8 cellular contexts compared by ENCODE assay signal in genomic region chr19:14117668-14118164, GRCh38. TPM values are rescaled to one million over a fixed set of nuclear protein-coding genes. Genes with fewer than 3 reads are reported as not detected.
DNase-seq lines count a peak whose midpoint lies in the region; ATAC-seq and FAIRE-seq lines count a peak whose summit lies in the region.

TSS of gene PRKACA (minus strand) at chr19:14117762. CDS start at chr19:14117547, 215 bp downstream.

- in situ Hi-C loops in GM23248 (cut with MboI) = no loop called here

- DNase-seq in DMS79 (lab: John Stamatoyannopoulos, UW) (peak; percentile 95), GM23248 (peak; percentile 100), Karpas-422 (peak; percentile 99), RCC 7860 (ENCODE audit: low spot score) (peak; percentile 93)
- peak; percentile 97 to 99 for DNase-seq in activated T-cell treated with anti-CD3 and anti-CD28 coated beads, Interleukin-2, amount 50 U/mL, for 48 hours
- DNase-seq in stimulated activated CD8-positive, alpha-beta memory T cell treated with anti-CD3 and anti-CD28 coated beads, Interleukin-4, amount 100 ng/mL, for 48 hours = peak; percentile 98

- H3K27me3 ChIP-seq in GM23248 (replicated peaks; ENCODE audit: insufficient read depth) (no peaks in the 10 kb centered on the region), Karpas-422 (ENCODE audit: low read length) (no peaks in the 10 kb centered on the region), mucosa of stomach (ENCODE audit: control insufficient read depth, insufficient read depth, low read length) (no peaks in the 10 kb centered on the region)

- H3K4me2 ChIP-seq in GM23248 (ENCODE audit: unreplicated experiment) (peak within 1 kb of the TSS; percentile 94), Karpas-422 (ENCODE audit: low read depth, low read length, poor library complexity, severe bottlenecking) (peak within 1 kb of the TSS; percentile 96)

- ATAC-seq in esophagus mucosa = peak; percentile 95

- no peaks in the 10 kb centered on the region for H3K9me3 ChIP-seq in GM23248 (ENCODE audit: low read depth)
- no peaks in the 10 kb centered on the region for H3K9me3 ChIP-seq in Karpas-422 (ENCODE audit: low read length)
- H3K9me3 ChIP-seq in mucosa of stomach (ENCODE audit: control insufficient read depth, low read length) = no peaks in the 10 kb centered on the region

- 0 to 2% methylated on average over 31 to 61 of the region's 67 CpGs for WGBS in GM23248 (ENCODE audit: low coverage in 1 of 2, low lambda C conversion rate in 2 of 2, missing lambda C conversion rate in 2 of 2), 2 experiments

- H3K36me3 ChIP-seq in GM23248 (ENCODE audit: low read depth) (no peaks in the 10 kb centered on the region), Karpas-422 (ENCODE audit: insufficient read depth, low read length) (no peaks in the 10 kb centered on the region; the same call in 1 of the 2 replicates), mucosa of stomach (ENCODE audit: control insufficient read depth, insufficient read depth, low read length) (no peaks in the 10 kb centered on the region)

- H2AFZ ChIP-seq in GM23248 (peak within 1 kb of the TSS; percentile 83), Karpas-422 (ENCODE audit: low read length) (no peak within 1 kb of the TSS)

- H3K9ac ChIP-seq in GM23248 = peak within 1 kb of the TSS; percentile 87
- peak within 1 kb of the TSS; percentile 89 for H3K9ac ChIP-seq in Karpas-422 (ENCODE audit: low read length)
- peak within 1 kb of the TSS; percentile 83 for H3K9ac ChIP-seq in mucosa of stomach (ENCODE audit: low read length)

- peaks cover 12% of the 10 kb centered on the region for H3F3A ChIP-seq in GM23248 (ENCODE audit: insufficient read depth)

- peak within 1 kb of the TSS; percentile 93 for H3K4me3 ChIP-seq in GM23248
- peak within 1 kb of the TSS; percentile 96 for H3K4me3 ChIP-seq in Karpas-422 (ENCODE audit: low read length)
- peak within 1 kb of the TSS; percentile 50 for H3K4me3 ChIP-seq in mucosa of stomach (ENCODE audit: low read length)

- H4K20me1 ChIP-seq in GM23248 (ENCODE audit: insufficient read depth) (no peaks in the 10 kb centered on the region), Karpas-422 (ENCODE audit: insufficient read depth, low read depth, low read length) (0 out of 2 replicates have a peak, but pooled peaks cover 4% of the 10 kb centered on the region)

- H3K27ac ChIP-seq in GM23248 (peak within 1 kb of the TSS; percentile 94), Karpas-422 (ENCODE audit: low read length) (no peak within 1 kb of the TSS)

- H3K4me1 ChIP-seq in GM23248 (ENCODE audit: insufficient read depth) (peaks cover 36% of the 10 kb centered on the region), Karpas-422 (ENCODE audit: low read length) (peaks cover 40% of the 10 kb centered on the region), mucosa of stomach (ENCODE audit: control insufficient read depth, insufficient read depth, low read length) (peaks cover 51% of the 10 kb centered on the region)

- no peaks in the 10 kb centered on the region for H3K9me2 ChIP-seq in GM23248 (ENCODE audit: insufficient read depth)
- H3K9me2 ChIP-seq in Karpas-422 (replicated peaks; ENCODE audit: insufficient read depth, low read length) = no peaks in the 10 kb centered on the region

- H3K79me2 ChIP-seq in GM23248 (ENCODE audit: insufficient read depth) (peaks cover 46% of the 10 kb centered on the region), Karpas-422 (ENCODE audit: low read length) (peaks cover 35% of the 10 kb centered on the region)

- peak; percentile 31 for FAIRE-seq in RCC 7860 (lab: Jason Lieb, UNC)

RNA-seq across cellular contexts. Expression of gene PRKACA, which starts in this region (rescaled TPM):
- total RNA-seq in GM23248 (2014; rRNA removed; shearing (Covaris generic)) = 37.4 and 67.8 TPM in 2 replicates
- polyA plus RNA-seq in GM23248 (2016; fragmentation: Nextera tagmentation; extraction: Ambion mirVana) = 4.6 and 5.3 TPM in 2 replicates
- 24.0 and 26.5 TPM in 2 replicates for total RNA-seq in Karpas-422 (2014; rRNA removed; shearing (Covaris generic); ENCODE audit: low replicate concordance)
- 45.2 TPM for total RNA-seq in esophagus mucosa
